Comparison of ENCODE assay signal across 8 cellular contexts in the genomic region with DNA sequence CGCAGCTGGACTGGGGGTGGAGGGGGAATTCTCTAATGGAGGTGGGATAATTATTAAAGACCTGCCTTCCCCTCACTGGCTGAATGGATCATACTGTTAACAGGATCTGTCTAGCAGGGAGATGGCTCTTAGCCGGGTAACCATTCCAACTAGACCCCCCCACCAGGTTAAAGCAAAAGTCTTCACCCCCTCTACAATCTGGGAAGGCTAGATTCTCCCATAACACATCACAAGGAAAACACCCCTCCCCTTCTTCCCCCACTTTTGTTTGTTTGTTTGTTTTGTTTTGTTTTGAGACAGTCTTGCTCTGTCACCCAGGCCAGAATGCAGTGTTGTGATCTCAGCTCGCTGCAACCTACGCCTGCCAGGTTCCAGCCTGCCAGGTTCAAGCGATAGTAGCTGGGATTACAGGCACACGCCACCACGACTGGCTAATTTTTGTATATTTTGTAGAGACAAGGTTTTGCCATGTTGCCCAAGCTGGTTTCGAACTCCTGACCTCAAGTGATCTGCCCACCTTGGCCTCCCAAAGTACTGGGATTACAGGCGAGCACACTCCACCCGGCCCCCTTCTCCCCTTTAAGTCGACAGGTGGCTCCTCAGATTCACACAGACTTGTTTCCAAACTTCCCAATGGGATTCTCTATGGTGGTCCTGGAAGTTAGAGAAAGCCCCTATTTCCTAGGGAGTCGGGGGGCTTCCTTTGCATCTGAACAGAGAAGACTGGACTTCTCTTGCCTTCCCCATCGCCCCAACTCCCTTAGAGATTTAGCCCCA. TPM values are rescaled to one million over a fixed set of nuclear protein-coding genes. Genes with fewer than 3 reads are reported as not detected.
DNase-seq lines count a peak whose midpoint lies in the region; ATAC-seq, FAIRE-seq and TF ChIP-seq lines count a peak whose summit lies in the region.

No MANE protein-coding gene starts in this region.

- H3F3A ChIP-seq in SK-N-SH (replicated peaks; ENCODE audit: insufficient read depth) = peaks cover 44% of the 10 kb centered on the region

- H3K36me3 ChIP-seq in SK-N-SH (replicated peaks in 1 of 2; ENCODE audit: control insufficient read depth in 1 of 2, insufficient read depth in 2 of 2, low read length in 1 of 2) (peaks cover 13 to 15% of the 10 kb centered on the region in 2 experiments), keratinocyte (ENCODE audit: control insufficient read depth in 2 of 2, extremely low read depth in 1 of 2, insufficient read depth in 2 of 2, low read length in 2 of 2) (peaks cover 4 to 12% of the 10 kb centered on the region in 2 experiments), stomach (peaks cover 11 to 13% (median 12%) of the 10 kb centered on the region in 4 donors)

- peaks cover 4% of the 10 kb centered on the region for H3K9me1 ChIP-seq in keratinocyte (ENCODE audit: control insufficient read depth, extremely low read depth, insufficient read depth, low read length)

- intact Hi-C loops in stomach (cut with DNase I; ENCODE audit: low total_unique reads) = loop anchor here (10.0 kb wide), 1 partner anchor 51 kb away; the partner anchor contains the start of gene PTGES3

- H3K9me3 ChIP-seq in SK-N-SH = no peaks in the 10 kb centered on the region
- H3K9me3 ChIP-seq in keratinocyte (ENCODE audit: control insufficient read depth, low read depth, low read length) = no peaks in the 10 kb centered on the region
- H3K9me3 ChIP-seq in stomach = no peaks in the 10 kb centered on the region

- TF ChIP-seq RAD21 in SK-N-SH (IDR thresholded peaks at IDR 0.05; ENCODE audit: low read length) = no peak

- H3K27me3 ChIP-seq in SK-N-SH (ENCODE audit: insufficient read depth) = no peaks in the 10 kb centered on the region
- no peaks in the 10 kb centered on the region for H3K27me3 ChIP-seq in keratinocyte (ENCODE audit: control insufficient read depth, extremely low read depth, insufficient read depth, low read length)
- H3K27me3 ChIP-seq in stomach = no peaks in the 10 kb centered on the region

- H3K27ac Mint-ChIP-seq in activated naive CD8-positive, alpha-beta T cell treated with anti-CD3 and anti-CD28 coated beads for 36 hours = no peak overlapping the region

- H3K27me3 Mint-ChIP-seq in activated naive CD8-positive, alpha-beta T cell treated with anti-CD3 and anti-CD28 coated beads for 36 hours = no peaks in the 10 kb centered on the region

- dilution Hi-C loops in keratinocyte (cut with MboI; ENCODE audit: extremely low pct_ligation_motif_present, low sequenced_read_pairs) = no loop called here

- no peaks in the 10 kb centered on the region for H3K9me2 ChIP-seq in SK-N-SH

- WGBS in SK-N-SH (ENCODE audit: low lambda C conversion rate) = 78% methylated on average over 13 of the region's 13 CpGs
- 38 to 48% (median 45%) methylated on average over 13 of the region's 13 CpGs for WGBS in stomach, 5 donors

- no peak for FAIRE-seq in keratinocyte (lab: Jason Lieb, UNC)

- in situ Hi-C loops in KBM-7 (cut with MboI; ENCODE audit: low pct_unique_long_range_greater_than_20kb, low sequenced_read_pairs) = no loop called here

- TF ChIP-seq CTCF in SK-N-SH (IDR thresholded peaks at IDR 0.05) (no peak), keratinocyte (optimal IDR thresholded peaks at IDR 0.05 in 1 of 3, IDR thresholded peaks at IDR 0.05 in 1 of 3, conservative IDR thresholded peaks at IDR 0.05 in 1 of 3; ENCODE audit: extremely low read depth in 1 of 3, insufficient read depth in 2 of 3, low read length in 3 of 3) (no peak), stomach (IDR thresholded peaks at IDR 0.05) (no peak)

- H3K4me1 ChIP-seq in SK-N-SH (ENCODE audit: control insufficient read depth in 1 of 2, insufficient read depth in 2 of 2, low read depth in 1 of 2, low read length in 1 of 2) = peaks cover 27 to 52% of the 10 kb centered on the region in 2 experiments
- H3K4me1 ChIP-seq in keratinocyte (ENCODE audit: control insufficient read depth, extremely low read depth, insufficient read depth, low read length) = peaks cover 55% of the 10 kb centered on the region
- H3K4me1 ChIP-seq in stomach = peaks cover 49 to 81% (median 72%) of the 10 kb centered on the region in 4 donors

- no peak for DNase-seq in SK-N-SH
- no peak for DNase-seq in activated naive CD8-positive, alpha-beta T cell treated with anti-CD3 and anti-CD28 coated beads for 36 hours
- no peak for DNase-seq in keratinocyte (ENCODE audit: low read depth, low spot score)
- no peak for DNase-seq in stomach
- DNase-seq in KBM-7 = no peak

- H3K4me1 Mint-ChIP-seq in activated naive CD8-positive, alpha-beta T cell treated with anti-CD3 and anti-CD28 coated beads for 36 hours = peaks cover 74% of the 10 kb centered on the region

- no peak overlapping the region; a peak in 1 of 4 replicates for H3K27ac ChIP-seq in SK-N-SH (ENCODE audit: low read depth in 2 of 2, low read length in 1 of 2)
- peak overlapping the region; percentile 93 for H3K27ac ChIP-seq in keratinocyte (ENCODE audit: control insufficient read depth, insufficient read depth, low read length)
- H3K27ac ChIP-seq in stomach = peak overlapping the region; percentile 89 to 96 (median 95)

- H2AFZ ChIP-seq in SK-N-SH (ENCODE audit: low read depth) (no peak overlapping the region), keratinocyte (ENCODE audit: control insufficient read depth, low read length) (no peak overlapping the region)

- POLR2A ChIA-PET in SK-N-SH (lab: Yijun Ruan, JAX) = interaction anchor here (0.6 to 0.9 kb wide), 2 partner anchors 8 to 68 kb away, joined by 3 read pairs; no protein-coding TSS in a partner anchor

- CTCF ChIA-PET in SK-N-SH (lab: Yijun Ruan, JAX) = interaction anchor here (1.3 to 3.7 kb wide), 8 partner anchors 8 to 120 kb away, joined by 3 to 54 read pairs (median 22); partner anchors contain the start of genes PRIM1 and RBMS2

- ATAC-seq in SK-N-SH treated with all-trans-retinoic acid at 6 μM for 48 hours (no peak), GM18907 (IDR thresholded peaks at IDR 0.05; ENCODE audit: unreplicated experiment) (no peak), GM21515 (IDR thresholded peaks at IDR 0.05; ENCODE audit: unreplicated experiment) (no peak)

- TF ChIP-seq POLR2A in stomach (IDR thresholded peaks at IDR 0.05) = no peak

- H3K36me3 Mint-ChIP-seq in activated naive CD8-positive, alpha-beta T cell treated with anti-CD3 and anti-CD28 coated beads for 36 hours = peaks cover 15% of the 10 kb centered on the region

- no peak for TF ChIP-seq EP300 in SK-N-SH (IDR thresholded peaks at IDR 0.05; ENCODE audit: borderline replicate concordance in 1 of 2, low read depth in 1 of 2, low read length in 1 of 2)
- TF ChIP-seq EP300 in stomach (IDR thresholded peaks at IDR 0.05) = no peak

- peak overlapping the region; percentile 96 for H3K4me3 Mint-ChIP-seq in activated naive CD8-positive, alpha-beta T cell treated with anti-CD3 and anti-CD28 coated beads for 36 hours

- H4K20me1 ChIP-seq in SK-N-SH (ENCODE audit: insufficient read depth) (peaks cover 34% of the 10 kb centered on the region), keratinocyte (ENCODE audit: control insufficient read depth, extremely low read depth, insufficient read depth, low read length) (peaks cover 1% of the 10 kb centered on the region)

- H3K79me2 ChIP-seq in SK-N-SH (ENCODE audit: insufficient read depth) = peaks cover 61% of the 10 kb centered on the region
- peaks cover 66% of the 10 kb centered on the region for H3K79me2 ChIP-seq in keratinocyte (ENCODE audit: control insufficient read depth, insufficient read depth, low read length)

- H3K4me3 ChIP-seq in SK-N-SH (ENCODE audit: low read depth in 2 of 2, low read length in 1 of 2) (peak overlapping the region; percentile 90 to 95), keratinocyte (ENCODE audit: control insufficient read depth in 2 of 3, extremely low read depth in 1 of 3, insufficient read depth in 2 of 3, low read depth in 1 of 3, low read length in 3 of 3) (peak overlapping the region; percentile 58 to 95 (median 94)), stomach (peak overlapping the region; percentile 80 to 95 (median 86))

- peak overlapping the region; percentile 98 for H3K4me2 ChIP-seq in SK-N-SH
- peak overlapping the region; percentile 100 for H3K4me2 ChIP-seq in keratinocyte (ENCODE audit: control insufficient read depth, extremely low read depth, insufficient read depth, low read depth, low read length)

- H3K9me3 Mint-ChIP-seq in activated naive CD8-positive, alpha-beta T cell treated with anti-CD3 and anti-CD28 coated beads for 36 hours = no peaks in the 10 kb centered on the region

- H3K9ac ChIP-seq in SK-N-SH (peak overlapping the region; percentile 75; the same call in 1 of the 2 replicates), keratinocyte (ENCODE audit: control insufficient read depth, extremely low read depth, insufficient read depth, low read length) (peak overlapping the region; percentile 90)

RNA-seq across cellular contexts. Expression of gene BAZ2A, which starts 3.5 kb away (rescaled TPM):
- polyA plus RNA-seq in SK-N-SH (2012; rRNA removed) = 32.4 and 34.9 TPM in 2 replicates
- 17.7 and 22.0 TPM in 2 replicates for polyA plus RNA-seq in SK-N-SH (2012; cell fraction: cytosol; rRNA removed)
- 121 and 132 TPM in 2 replicates for polyA plus RNA-seq in SK-N-SH (2012; cell fraction: nucleus; rRNA removed)
- total RNA-seq in activated naive CD8-positive, alpha-beta T cell treated with anti-CD3 and anti-CD28 coated beads for 36 hours = 10 to 100 TPM; 65.4 to 65.8 TPM
- polyA plus RNA-seq in keratinocyte = 55.7 to 63.7 TPM (median 56.6 TPM) in 3 replicates
- polyA plus RNA-seq in keratinocyte (2011; ENCODE audit: low read depth) = 158 TPM
- 46.7 and 62.9 TPM in 2 replicates for polyA plus RNA-seq in keratinocyte (2011; cell fraction: cytosol; rRNA removed)
- polyA plus RNA-seq in keratinocyte (2011; cell fraction: nucleus; rRNA removed) = 232 and 291 TPM in 2 replicates
- 33.2 and 36.9 TPM in 2 replicates for polyA plus RNA-seq in keratinocyte (2012; ENCODE audit: low replicate concordance)
- 119 to 279 TPM (median 150 TPM) in 3 replicates for polyA minus RNA-seq in keratinocyte
- 42.2 TPM for polyA minus RNA-seq in keratinocyte (2011; cell fraction: cytosol; rRNA and poly(A)+ RNA removed)
- polyA minus RNA-seq in keratinocyte (2011; cell fraction: nucleus; rRNA and poly(A)+ RNA removed) = 134 and 209 TPM in 2 replicates
- 100 to 1,000 TPM in 3 of 5 donors, 10 to 100 TPM in 2; 69.4 to 158 (median 112) TPM for total RNA-seq in stomach
- polyA plus RNA-seq in stomach = 10 to 100 TPM in 2 of 3 donors, 1 to 10 TPM in 1; 9.5 to 19.4 (median 11.6) TPM

RNA-seq across cellular contexts. Expression of gene ATP5F1B, which starts 12.1 kb away (rescaled TPM):
- polyA plus RNA-seq in SK-N-SH (2012; rRNA removed) (762 and 917 TPM in 2 replicates), keratinocyte (1,041 to 1,488 TPM (median 1,355 TPM) in 3 replicates), stomach (100 to 1,000 TPM; 505 to 573 (median 536) TPM)
- polyA plus RNA-seq in SK-N-SH (2012; cell fraction: cytosol; rRNA removed) = 791 and 824 TPM in 2 replicates
- polyA plus RNA-seq in SK-N-SH (2012; cell fraction: nucleus; rRNA removed) = 461 and 654 TPM in 2 replicates
- total RNA-seq in activated naive CD8-positive, alpha-beta T cell treated with anti-CD3 and anti-CD28 coated beads for 36 hours = 1,000 to 10,000 TPM in 1 of 2 experiments, 100 to 1,000 TPM in 1; 996 to 1,010 TPM
- polyA plus RNA-seq in keratinocyte (2011; ENCODE audit: low read depth) = 345 TPM
- polyA plus RNA-seq in keratinocyte (2011; cell fraction: cytosol; rRNA removed) = 1,140 and 1,556 TPM in 2 replicates
- polyA plus RNA-seq in keratinocyte (2011; cell fraction: nucleus; rRNA removed) = 951 and 1,005 TPM in 2 replicates
- 698 and 706 TPM in 2 replicates for polyA plus RNA-seq in keratinocyte (2012; ENCODE audit: low replicate concordance)
- 1,284 to 1,537 TPM (median 1,516 TPM) in 3 replicates for polyA minus RNA-seq in keratinocyte
- polyA minus RNA-seq in keratinocyte (2011; cell fraction: cytosol; rRNA and poly(A)+ RNA removed) = 873 TPM
- polyA minus RNA-seq in keratinocyte (2011; cell fraction: nucleus; rRNA and poly(A)+ RNA removed) = 274 and 399 TPM in 2 replicates
- 100 to 1,000 TPM; 183 to 604 (median 386) TPM for total RNA-seq in stomach

RNA-seq across cellular contexts. Expression of gene PTGES3, which starts 54.4 kb away (rescaled TPM):
- polyA plus RNA-seq in SK-N-SH (2012; rRNA removed) (38.9 and 40.5 TPM in 2 replicates), keratinocyte (53.0 to 136 TPM (median 112 TPM) in 3 replicates), stomach (100 to 1,000 TPM in 2 of 3 donors, 10 to 100 TPM in 1; 97.7 to 145 (median 113) TPM)
- 65.3 and 83.2 TPM in 2 replicates for polyA plus RNA-seq in SK-N-SH (2012; cell fraction: cytosol; rRNA removed)
- 12.5 and 25.3 TPM in 2 replicates for polyA plus RNA-seq in SK-N-SH (2012; cell fraction: nucleus; rRNA removed)
- total RNA-seq in activated naive CD8-positive, alpha-beta T cell treated with anti-CD3 and anti-CD28 coated beads for 36 hours = 100 to 1,000 TPM; 402 to 403 TPM
- polyA plus RNA-seq in keratinocyte (2011; ENCODE audit: low read depth) = 958 TPM
- polyA plus RNA-seq in keratinocyte (2011; cell fraction: cytosol; rRNA removed) = 94.7 and 154 TPM in 2 replicates
- 49.3 and 78.8 TPM in 2 replicates for polyA plus RNA-seq in keratinocyte (2011; cell fraction: nucleus; rRNA removed)
- polyA plus RNA-seq in keratinocyte (2012; ENCODE audit: low replicate concordance) = 191 and 202 TPM in 2 replicates
- polyA minus RNA-seq in keratinocyte = 9.1 to 70.6 TPM (median 28.6 TPM) in 3 replicates
- 76.7 TPM for polyA minus RNA-seq in keratinocyte (2011; cell fraction: cytosol; rRNA and poly(A)+ RNA removed)
- 24.5 and 38.3 TPM in 2 replicates for polyA minus RNA-seq in keratinocyte (2011; cell fraction: nucleus; rRNA and poly(A)+ RNA removed)
- 100 to 1,000 TPM in 1 of 5 donors, 10 to 100 TPM in 4; 43.3 to 120 (median 78.8) TPM for total RNA-seq in stomach

Comparison
In these comparisons a context has a peak if more than half of its experiments do, and no peak if none do; other contexts are left out.
1. H3K27ac ChIP-seq: peak in keratinocyte (single experiment) and stomach (5 of 5); none in SK-N-SH (0 of 2).
2. Peak in every context shown above with its lines, with median percentiles within 50 percentile points of each other: H3K4me3 ChIP-seq.